Comparison of ENCODE assay signal across 27 cellular contexts in genomic region chrX:53211391-53211978, GRCh38. TPM values are rescaled to one million over a fixed set of nuclear protein-coding genes. Genes with fewer than 3 reads are reported as not detected.
DNase-seq lines count a peak whose midpoint lies in the region; ATAC-seq and TF ChIP-seq lines count a peak whose summit lies in the region.
"Had no signal": no experiment of that assay in that cellular context is flagged by ENCODE, and none has a peak within 500 bp of the region (broad histone marks: within the 10 kb centered on the region; RNA-seq: fewer than 3 reads in every experiment).

No MANE protein-coding gene starts in this region.

- H3K36me3 Mint-ChIP-seq in MCF 10A (ENCODE audit: insufficient read depth, unreplicated experiment), result peaks cover 98% of the 10 kb centered on the region

- no peak for TF ChIP-seq POLR2A in breast epithelium (IDR thresholded peaks at IDR 0.05)
- TF ChIP-seq POLR2A in GM18505 (IDR thresholded peaks at IDR 0.05; ENCODE audit: borderline replicate concordance, extremely low read depth, insufficient read depth, insufficient read length), result no peak

- H3K4me1 Mint-ChIP-seq in MCF 10A (ENCODE audit: insufficient read depth, unreplicated experiment), result peaks cover 8% of the 10 kb centered on the region
- H3K4me1 Mint-ChIP-seq: activated naive CD8-positive, alpha-beta T cell treated with anti-CD3 and anti-CD28 coated beads, Interleukin-2, amount 10 ng/mL, durations not matched to agents 7 days and 5 days; natural killer cell had no signal

- H3K27me3 ChIP-seq in breast epithelium, result no peaks in the 10 kb centered on the region
- H3K27me3 ChIP-seq: BLaER1 treated with 17β-estradiol and CSF1 and Interleukin-3, amounts not matched to agents 10 nM and 100 nM; spleen; suprapubic skin had no signal

- peak overlapping the region; percentile 47 for H3K27ac Mint-ChIP-seq in MCF 10A (ENCODE audit: low read depth, unreplicated experiment)
- H3K27ac Mint-ChIP-seq: activated naive CD8-positive, alpha-beta T cell treated with anti-CD3 and anti-CD28 coated beads, Interleukin-2, amount 10 ng/mL, durations not matched to agents 7 days and 5 days; activated T-helper 2 cell treated with anti-CD3 and anti-CD28 coated beads, Interferon-gamma antibody, Interleukin-2, Interleukin-4, amounts not matched to agents 10 μg/mL and 5 μg/mL and 100 μg/mL, durations not matched to agents 14 hours and 24 hours and 36 hours; natural killer cell; stimulated activated effector memory CD8-positive, alpha-beta T cell treated with anti-CD3 and anti-CD28 coated beads, Interleukin-12 subunit alpha, Interleukin-12 subunit beta, amount 100 ng/mL, for 72 hours had no signal

- no peak for TF ChIP-seq CTCF in MCF 10A (IDR thresholded peaks at IDR 0.05; ENCODE audit: unreplicated experiment)
- TF ChIP-seq CTCF in breast epithelium (IDR thresholded peaks at IDR 0.05), result no peak

- no peak overlapping the region for H3K4me3 Mint-ChIP-seq in MCF 10A (ENCODE audit: unreplicated experiment)
- H3K4me3 Mint-ChIP-seq: activated naive CD8-positive, alpha-beta T cell treated with anti-CD3 and anti-CD28 coated beads, Interleukin-2, amount 10 ng/mL, durations not matched to agents 7 days and 5 days; natural killer cell; stimulated activated effector memory CD8-positive, alpha-beta T cell treated with anti-CD3 and anti-CD28 coated beads, Interleukin-12 subunit alpha, Interleukin-12 subunit beta, amount 100 ng/mL, for 72 hours had no signal

- CTCF ChIA-PET in MCF 10A (lab: Yijun Ruan, JAX), result interaction anchor here (0.6 to 0.8 kb wide), 3 partner anchors 57 to 120 kb away, joined by 3 read pairs; no protein-coding TSS in a partner anchor

- DNase-seq in MCF 10A (ENCODE audit: unreplicated experiment) (peak; percentile 83), breast epithelium (ENCODE audit: low spot score in 2 of 2) (no peak), NCI-H526 treated with DMSO at 0.1 percent for 48 hours (lab: John Stamatoyannopoulos, UW) (peak; percentile 51), dermis blood vessel endothelial cell (no peak)
- DNase-seq in activated CD4-positive, alpha-beta T cell treated with anti-CD3 and anti-CD28 coated beads, Interleukin-2, amount 50 U/mL, for 4 hours, result no peak
- DNase-seq: ACHN; activated CD4-positive, alpha-beta T cell treated with anti-CD3 and anti-CD28 coated beads, Interleukin-2, amount 50 U/mL, for 1 hour; activated CD8-positive, alpha-beta memory T cell treated with anti-CD3 and anti-CD28 coated beads, Interleukin-2, amount 50 U/mL, for 4 hours; activated naive CD8-positive, alpha-beta T cell treated with anti-CD3 and anti-CD28 coated beads, Interleukin-2, amount 10 ng/mL, durations not matched to agents 7 days and 5 days; Calu3; foreskin melanocyte; KG1; left ventricle myocardium superior; midbrain; natural killer cell; NCI-H2171 treated with DMSO at 0.1 percent for 48 hours; NCI-H69; spleen; stimulated activated CD4-positive, alpha-beta T cell treated with anti-CD3 and anti-CD28 coated beads, Interleukin-2, amount 100 ng/mL, for 48 hours; T-helper 9 cell had no signal

- no peak overlapping the region for H3K4me3 ChIP-seq in breast epithelium
- H3K4me3 ChIP-seq: BLaER1 treated with 17β-estradiol and CSF1 and Interleukin-3, amounts not matched to agents 10 nM and 100 nM; spleen; suprapubic skin had no signal

- peak; percentile 67 for ATAC-seq in esophagus mucosa
- no peak for ATAC-seq in GM18505 (IDR thresholded peaks at IDR 0.05; ENCODE audit: unreplicated experiment)
- ATAC-seq in HG03354 (IDR thresholded peaks at IDR 0.05; ENCODE audit: poor library complexity, severe bottlenecking, unreplicated experiment), result no peak
- ATAC-seq: left ventricle myocardium superior; natural killer cell; stimulated activated effector memory CD8-positive, alpha-beta T cell treated with anti-CD3 and anti-CD28 coated beads, Interleukin-12 subunit alpha, Interleukin-12 subunit beta, amount 100 ng/mL, for 72 hours had no signal

- H3K9me3 Mint-ChIP-seq in MCF 10A (ENCODE audit: unreplicated experiment), result no peaks in the 10 kb centered on the region
- H3K9me3 Mint-ChIP-seq: activated naive CD8-positive, alpha-beta T cell treated with anti-CD3 and anti-CD28 coated beads, Interleukin-2, amount 10 ng/mL, durations not matched to agents 7 days and 5 days; activated T-helper 2 cell treated with anti-CD3 and anti-CD28 coated beads, Interferon-gamma antibody, Interleukin-2, Interleukin-4, amounts not matched to agents 10 μg/mL and 5 μg/mL and 100 μg/mL, durations not matched to agents 14 hours and 24 hours and 36 hours; natural killer cell; stimulated activated effector memory CD8-positive, alpha-beta T cell treated with anti-CD3 and anti-CD28 coated beads, Interleukin-12 subunit alpha, Interleukin-12 subunit beta, amount 100 ng/mL, for 72 hours had no signal

- H3K36me3 ChIP-seq in breast epithelium, result peaks cover 33% of the 10 kb centered on the region

- no peaks in the 10 kb centered on the region for H3K4me1 ChIP-seq in breast epithelium
- H3K4me1 ChIP-seq: BLaER1 treated with 17β-estradiol and CSF1 and Interleukin-3, amounts not matched to agents 10 nM and 100 nM; spleen; suprapubic skin had no signal

- POLR2A ChIA-PET in MCF 10A (lab: Yijun Ruan, JAX), result interaction anchor here (0.8 to 1.8 kb wide), 6 partner anchors 8 to 229 kb away, joined by 3 to 13 read pairs (median 4); partner anchors contain the start of gene KDM5C

- H3K27me3 Mint-ChIP-seq in MCF 10A (ENCODE audit: insufficient read depth, unreplicated experiment), result no peaks in the 10 kb centered on the region
- H3K27me3 Mint-ChIP-seq: activated naive CD8-positive, alpha-beta T cell treated with anti-CD3 and anti-CD28 coated beads, Interleukin-2, amount 10 ng/mL, durations not matched to agents 7 days and 5 days had no signal

- no peak overlapping the region for H3K27ac ChIP-seq in breast epithelium
- H3K27ac ChIP-seq: BLaER1 treated with 17β-estradiol and CSF1 and Interleukin-3, amounts not matched to agents 10 nM and 100 nM; spleen; suprapubic skin had no signal

- BruUV-seq in MCF 10A (replicated peaks; lab: Mats Ljungman, UMichigan), result no TSS peak

- intact Hi-C loops in MCF 10A (cut with micrococcal nuclease), result no loop called here
- intact Hi-C loops in breast epithelium (cut with DNase I; ENCODE audit: low total_unique reads), result no loop called here

- no peaks in the 10 kb centered on the region for H3K9me3 ChIP-seq in breast epithelium
- H3K9me3 ChIP-seq: BLaER1 treated with 17β-estradiol and CSF1 and Interleukin-3, amounts not matched to agents 10 nM and 100 nM; spleen; suprapubic skin had no signal

RNA-seq across cellular contexts. Expression of gene KDM5C, which starts 13.5 kb away (rescaled TPM):
- total RNA-seq in MCF 10A (2022) (163 and 167 TPM in 2 replicates), breast epithelium (100 to 1,000 TPM in 2 of 3 donors, 10 to 100 TPM in 1; 63.5 to 136 (median 123) TPM), esophagus mucosa (73.6 TPM), dermis blood vessel endothelial cell (122 and 175 TPM in 2 replicates)

Comparison
In these comparisons a context has a peak if more than half of its experiments do, and no peak if none do; other contexts are left out.
1. DNase-seq: peak in MCF 10A (single experiment) and NCI-H526 treated with DMSO at 0.1 percent for 48 hours (single experiment); none in breast epithelium (0 of 2), dermis blood vessel endothelial cell (single experiment) and activated CD4-positive, alpha-beta T cell treated with anti-CD3 and anti-CD28 coated beads, Interleukin-2, amount 50 U/mL, for 4 hours (0 of 2).